9 cellular contexts compared by ENCODE assay signal in the genomic region with DNA sequence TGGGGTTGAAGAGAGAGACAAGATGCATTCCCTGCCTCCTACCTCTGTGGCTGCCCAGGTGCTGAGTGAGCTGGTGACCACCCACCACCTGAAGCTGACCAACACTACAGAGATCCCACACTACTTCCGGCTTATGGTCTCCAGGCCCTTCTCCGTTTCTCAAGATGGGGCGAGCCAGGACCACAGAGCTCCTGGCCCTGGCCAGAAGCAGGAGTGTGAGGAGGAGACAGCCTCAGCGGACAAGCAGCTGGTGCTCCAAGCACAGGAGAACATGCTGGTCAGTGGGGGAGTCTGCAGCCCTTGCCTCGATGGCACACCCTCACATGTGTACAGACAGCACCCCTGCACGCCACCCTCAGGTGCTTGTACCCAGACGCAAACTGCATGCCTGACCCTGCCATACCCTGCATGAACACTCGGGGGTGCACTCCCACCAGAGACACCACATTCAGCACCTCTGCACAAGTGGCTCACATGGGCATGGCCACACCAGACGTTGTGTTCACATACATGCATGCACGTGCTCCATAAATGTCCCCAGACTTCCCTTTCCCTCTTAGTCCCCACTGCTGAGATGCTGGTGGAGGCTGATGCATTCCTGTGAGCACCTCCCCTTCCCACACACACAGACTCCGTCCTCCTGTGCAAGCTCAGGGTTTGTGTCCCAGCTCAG.
A peak's percentile ranks its signal among the peaks of the same experiment; 100 is the strongest.
DNase-seq lines count a peak whose midpoint lies in the region.
"Had no signal": no experiment of that assay in that cellular context is flagged by ENCODE, and none has a peak within 500 bp of the region (broad histone marks: within the 10 kb centered on the region; RNA-seq: fewer than 3 reads in every experiment).

No MANE protein-coding gene starts in this region.

- peaks cover 23% of the 10 kb centered on the region for H3K36me3 ChIP-seq in HAP-1 (replicated peaks)

- H3K9me3 ChIP-seq in HAP-1 = no peaks in the 10 kb centered on the region
- H3K9me3 ChIP-seq: BLaER1 had no signal

- in situ Hi-C loops in HAP-1 (cut with MboI; ENCODE audit: low sequenced_read_pairs) = no loop called here

- no peaks in the 10 kb centered on the region for H3K4me1 ChIP-seq in HAP-1

- H3K27me3 ChIP-seq in HAP-1 (ENCODE audit: low read depth) = no peaks in the 10 kb centered on the region
- H3K27me3 ChIP-seq: BLaER1 had no signal

- peak; percentile 19 for DNase-seq in NCI-H146 (lab: John Stamatoyannopoulos, UW)
- no peak for DNase-seq in NCI-H146 treated with DMSO at 0.1 percent for 48 hours (lab: John Stamatoyannopoulos, UW; ENCODE audit: unreplicated experiment)
- DNase-seq in HAP-1 (ENCODE audit: low spot score in 2 of 2) = peak; percentile 47 to 80
- DNase-seq in NAMALWA (ENCODE audit: low spot score) = peak; percentile 85
- peak; percentile 73 for DNase-seq in activated CD4-positive, alpha-beta T cell treated with anti-CD3 and anti-CD28 coated beads, Interleukin-2, amount 50 U/mL, for 1 hour
- DNase-seq in effector CD4-positive, alpha-beta T cell = peak; percentile 60
- DNase-seq in midbrain (lab: John Stamatoyannopoulos, UW) = peak; percentile 20
- peak; percentile 30 to 52 for DNase-seq in stimulated activated CD8-positive, alpha-beta memory T cell treated with anti-CD3 and anti-CD28 coated beads, Interleukin-7, amount 100 ng/mL, for 48 hours (ENCODE audit: extremely low read depth in 1 of 2, low read depth in 1 of 2)

- H3K4me3 ChIP-seq in HAP-1 = no peak overlapping the region
- H3K4me3 ChIP-seq: BLaER1 had no signal
